In genomic region chr17:64006361-64007088, GRCh38 we compare ENCODE assay signal across 9 cellular contexts. TPM values are rescaled to one million over a fixed set of nuclear protein-coding genes. Genes with fewer than 3 reads are reported as not detected.
A peak's percentile ranks its signal among the peaks of the same experiment; 100 is the strongest.
DNase-seq lines count a peak whose midpoint lies in the region; ATAC-seq and TF ChIP-seq lines count a peak whose summit lies in the region.
"Had no signal": no experiment of that assay in that cellular context is flagged by ENCODE, and none has a peak within 500 bp of the region (broad histone marks: within the 10 kb centered on the region; RNA-seq: fewer than 3 reads in every experiment).

No MANE protein-coding gene starts in this region.

- H3F3A ChIP-seq in smooth muscle cell (ENCODE audit: low read depth): no peaks in the 10 kb centered on the region

- H3K36me3 Mint-ChIP-seq in T-helper 17 cell (ENCODE audit: low read depth): peaks cover 3% of the 10 kb centered on the region

- intact Hi-C loops in left cardiac atrium (cut with DNase I): no loop called here
- intact Hi-C loops in gastrocnemius medialis (cut with DNase I; ENCODE audit: low total_unique reads): no loop called here

- TF ChIP-seq POLR2A in gastrocnemius medialis (IDR thresholded peaks at IDR 0.05): peak; percentile 50 to 71

- no peak overlapping the region for H2AFZ ChIP-seq in DND-41 (ENCODE audit: low read depth, low read length)
- H2AFZ ChIP-seq in smooth muscle cell (ENCODE audit: low read depth): no peak overlapping the region

- H3K4me3 ChIP-seq in DND-41 (ENCODE audit: low read depth in 1 of 2, low read length in 2 of 2) (no peak overlapping the region), gastrocnemius medialis (peak overlapping the region; percentile 17 to 50 (median 36)), smooth muscle cell (no peak overlapping the region)

- peaks cover 40% of the 10 kb centered on the region for H3K36me3 ChIP-seq in DND-41 (ENCODE audit: insufficient read depth, low read length)
- H3K36me3 ChIP-seq in gastrocnemius medialis: no peaks in the 10 kb centered on the region
- H3K36me3 ChIP-seq in smooth muscle cell (ENCODE audit: low read depth): no peaks in the 10 kb centered on the region

- H3K4me1 ChIP-seq in DND-41 (ENCODE audit: insufficient read depth, low read length) (no peaks in the 10 kb centered on the region), gastrocnemius medialis (peaks cover 9 to 28% of the 10 kb centered on the region in 2 donors), smooth muscle cell (ENCODE audit: low read depth) (peaks cover 8% of the 10 kb centered on the region)

- DNase-seq in DND-41 (no peak), T-helper 17 cell (no peak), left cardiac atrium (peak; percentile 82), gastrocnemius medialis (peak in 1 of 2 donors; percentile 41), DMS153 (lab: John Stamatoyannopoulos, UW) (no peak), pons (ENCODE audit: low spot score) (no peak), smooth muscle cell (lab: John Stamatoyannopoulos, UW; ENCODE audit: unreplicated experiment) (no peak)

- peak overlapping the region; percentile 92 for H3K27ac Mint-ChIP-seq in T-helper 17 cell

- H3K79me2 ChIP-seq in DND-41 (ENCODE audit: insufficient read depth, low read length) (peaks cover 18% of the 10 kb centered on the region), smooth muscle cell (ENCODE audit: low read depth) (no peaks in the 10 kb centered on the region)

- H3K4me3 Mint-ChIP-seq in T-helper 17 cell: no peak overlapping the region

- H3K27me3 Mint-ChIP-seq in T-helper 17 cell: no peaks in the 10 kb centered on the region

- H3K27ac ChIP-seq in DND-41 (ENCODE audit: low read length) (0 out of 2 replicates have a peak overlapping the region, but pooled peaks have one; percentile 26), gastrocnemius medialis (peak overlapping the region; percentile 57 to 80 (median 75)), smooth muscle cell (ENCODE audit: low read depth) (no peak overlapping the region)
- H3K27ac ChIP-seq: VCaP had no signal

- H4K20me1 ChIP-seq in DND-41 (ENCODE audit: insufficient read depth, low read length) (peaks cover 12% of the 10 kb centered on the region; the same call in 1 of the 2 replicates), smooth muscle cell (ENCODE audit: low read depth) (no peaks in the 10 kb centered on the region)

- in situ Hi-C loops in gastrocnemius medialis (cut with MboI; ENCODE audit: low sequenced_read_pairs in 4 of 4): no loop called here

- H3K9me3 ChIP-seq in DND-41 (ENCODE audit: insufficient read depth, low read length, severe bottlenecking) (no peaks in the 10 kb centered on the region), T-helper 17 cell (ENCODE audit: control insufficient read depth, low read length, poor library complexity, severe bottlenecking) (no peaks in the 10 kb centered on the region), gastrocnemius medialis (no peaks in the 10 kb centered on the region), smooth muscle cell (replicated peaks; ENCODE audit: low read depth) (no peaks in the 10 kb centered on the region)

- no peak overlapping the region for H3K4me2 ChIP-seq in DND-41 (ENCODE audit: insufficient read depth, low read length)
- H3K4me2 ChIP-seq in smooth muscle cell: no peak overlapping the region

- peaks cover 44% of the 10 kb centered on the region for H3K4me1 Mint-ChIP-seq in T-helper 17 cell

- H3K9ac ChIP-seq in DND-41 (ENCODE audit: low read depth, low read length): no peak overlapping the region
- H3K9ac ChIP-seq in smooth muscle cell (ENCODE audit: low read depth): no peak overlapping the region

- H3K27me3 ChIP-seq in DND-41 (ENCODE audit: insufficient read depth, low read length, poor library complexity) (no peaks in the 10 kb centered on the region), gastrocnemius medialis (peaks cover 0 to 4% (median 0%) of the 10 kb centered on the region in 3 donors), smooth muscle cell (ENCODE audit: low read depth) (no peaks in the 10 kb centered on the region)

- TF ChIP-seq CTCF in DND-41 (IDR thresholded peaks at IDR 0.05; ENCODE audit: borderline replicate concordance, extremely low read depth, low read length, poor library complexity, severe bottlenecking): no peak
- no peak for TF ChIP-seq CTCF in gastrocnemius medialis (IDR thresholded peaks at IDR 0.05 in 4 of 5, conservative IDR thresholded peaks at IDR 0.05 in 1 of 5)
- no peak for TF ChIP-seq CTCF in smooth muscle cell (IDR thresholded peaks at IDR 0.05; ENCODE audit: borderline replicate concordance, insufficient read depth, poor library complexity, severe bottlenecking)

- no peak for ATAC-seq in DND-41 (ENCODE audit: insufficient read depth, low read depth)
- ATAC-seq in T-helper 17 cell: no peak
- peak; percentile 76 to 80 for ATAC-seq in left cardiac atrium
- ATAC-seq in gastrocnemius medialis: peak; percentile 42 to 67
- ATAC-seq in HG02852 (IDR thresholded peaks at IDR 0.05; ENCODE audit: unreplicated experiment): no peak

- 85% methylated on average over 13 of the region's 13 CpGs for WGBS in smooth muscle cell (ENCODE audit: low lambda C conversion rate)

RNA-seq across cellular contexts. Expression of gene PRR29, which starts 8.4 kb away (rescaled TPM):
- total RNA-seq in T-helper 17 cell (1 to 10 TPM; 1.7 to 3.3 TPM), left cardiac atrium (under 1 TPM; 0.24 to 0.35 TPM), gastrocnemius medialis (under 1 TPM in 1 of 4 donors, not detected in 3; 0.13 TPM), smooth muscle cell (0.18 TPM in 1 of 2 replicates, not detected in the other)
- 0.34 and 0.58 TPM in 2 replicates for polyA plus RNA-seq in smooth muscle cell

RNA-seq across cellular contexts. Expression of gene ICAM2, which starts 13.9 kb away (rescaled TPM):
- 100 to 1,000 TPM; 113 to 115 TPM for total RNA-seq in T-helper 17 cell
- 10 to 100 TPM; 33.0 to 67.4 TPM for total RNA-seq in left cardiac atrium
- total RNA-seq in gastrocnemius medialis: 10 to 100 TPM; 39.7 to 82.4 (median 56.3) TPM
- total RNA-seq in smooth muscle cell: 1.6 TPM in 1 of 2 replicates, not detected in the other
- polyA plus RNA-seq in smooth muscle cell: 1.0 TPM in 1 of 2 replicates, not detected in the other

RNA-seq across cellular contexts. Expression of gene SCN4A, which starts 33.8 kb away (rescaled TPM):
- total RNA-seq in T-helper 17 cell: under 1 TPM; 0.02 to 0.16 TPM
- total RNA-seq in left cardiac atrium: 1 to 10 TPM in 1 of 2 donors, under 1 TPM in 1; 0.41 to 1.0 TPM
- 100 to 1,000 TPM in 1 of 4 donors, 10 to 100 TPM in 3; 45.3 to 107 (median 69.1) TPM for total RNA-seq in gastrocnemius medialis
- under 0.01 and 0.09 TPM in 2 replicates for total RNA-seq in smooth muscle cell
- 0.14 TPM in 1 of 2 replicates, not detected in the other for polyA plus RNA-seq in smooth muscle cell

Comparison
In these comparisons a context has a peak if more than half of its experiments do, and no peak if none do; other contexts are left out.
1. ATAC-seq: peak in left cardiac atrium (2 of 2) and gastrocnemius medialis (2 of 2); none in DND-41 (single experiment), T-helper 17 cell (single experiment) and HG02852 (single experiment).
2. H3K4me3 ChIP-seq: peak in gastrocnemius medialis (4 of 4); none in DND-41 (0 of 2) and smooth muscle cell (single experiment).
3. RNA of gene ICAM2, which starts 13.9 kb away (total RNA-seq): 113 to 115 TPM in T-helper 17 cell, 33.0 to 67.4 TPM in left cardiac atrium and 39.7 to 82.4 TPM in gastrocnemius medialis; 1.6 TPM in smooth muscle cell; every median in the first group is over 10 times any median in the second.
4. RNA of gene SCN4A, which starts 33.8 kb away (total RNA-seq): 45.3 to 107 TPM in gastrocnemius medialis; 0.41 to 1.0 TPM in left cardiac atrium, 0.02 to 0.16 TPM in T-helper 17 cell and under 0.01 to 0.09 TPM in smooth muscle cell; every median in the first group is over 10 times any median in the second.